Comparison of ENCODE assay signal across 9 cellular contexts in genomic region chr17:64384253-64385186, GRCh38. TPM values are rescaled to one million over a fixed set of nuclear protein-coding genes. Genes with fewer than 3 reads are reported as not detected.
A peak's percentile ranks its signal among the peaks of the same experiment; 100 is the strongest.
DNase-seq lines count a peak whose midpoint lies in the region; ATAC-seq, FAIRE-seq and TF ChIP-seq lines count a peak whose summit lies in the region.
"Had no signal": no experiment of that assay in that cellular context is flagged by ENCODE, and none has a peak within 500 bp of the region (broad histone marks: within the 10 kb centered on the region; RNA-seq: fewer than 3 reads in every experiment).

No MANE protein-coding gene starts in this region.

- BruUV-seq in endothelial cell of umbilical vein (replicated peaks; lab: Mats Ljungman, UMichigan): no TSS peak

- H3K9ac ChIP-seq in endothelial cell of umbilical vein (replicated peaks; ENCODE audit: extremely low read depth, insufficient read depth, low read length): peak overlapping the region; percentile 69

- POLR2A ChIA-PET in endothelial cell of umbilical vein (lab: Charles Lee): interaction anchor here (1.0 to 1.4 kb wide), 2 partner anchors 14 to 28 kb away, joined by 3 read pairs; no protein-coding TSS in a partner anchor

- no peak for TF ChIP-seq CTCF in Peyer's patch (IDR thresholded peaks at IDR 0.05)
- TF ChIP-seq CTCF in endothelial cell of umbilical vein (IDR thresholded peaks at IDR 0.05; ENCODE audit: extremely low read depth in 1 of 2, insufficient read depth in 1 of 2, low read depth in 1 of 2, low read length in 2 of 2): no peak
- no peak for TF ChIP-seq CTCF in psoas muscle (IDR thresholded peaks at IDR 0.05)

- DNase-seq in Caki2 (ENCODE audit: low read depth): peak; percentile 99
- DNase-seq in Peyer's patch: peak in 1 of 3 donors; percentile 33
- DNase-seq in endothelial cell of umbilical vein (ENCODE audit: low read depth, low spot score): peak; percentile 32
- no peak for DNase-seq in psoas muscle
- DNase-seq in cerebellar nuclear complex (lab: John Stamatoyannopoulos, UW): no peak
- DNase-seq in stimulated activated CD4-positive, alpha-beta T cell treated with anti-CD3 and anti-CD28 coated beads, Interleukin-4, amount 100 ng/mL, for 1 hour: no peak
- DNase-seq: NCI-H2107 had no signal

- ATAC-seq in psoas muscle (no peak), HG02970 (IDR thresholded peaks at IDR 0.05; ENCODE audit: low FRiP score, unreplicated experiment) (no peak), HG03135 (IDR thresholded peaks at IDR 0.05; ENCODE audit: unreplicated experiment) (no peak)

- H3K27ac ChIP-seq in Peyer's patch (peak overlapping the region in 3 of 4 donors; percentile 49 to 60 (median 52)), endothelial cell of umbilical vein (ENCODE audit: insufficient read depth, low read depth, low read length) (peak overlapping the region; percentile 98), psoas muscle (peak overlapping the region; percentile 18)

- no peaks in the 10 kb centered on the region for H3K9me1 ChIP-seq in endothelial cell of umbilical vein (replicated peaks; ENCODE audit: control insufficient read depth, extremely low read depth, insufficient read depth, low read length)

- 71 to 78% (median 75%) methylated on average over 7 of the region's 7 CpGs for WGBS in psoas muscle, 3 donors

- in situ Hi-C loops in Caki2 (cut with HindIII; ENCODE audit: low pct_unique_long_range_greater_than_20kb, low sequenced_read_pairs): no loop called here

- no peak overlapping the region for H2AFZ ChIP-seq in endothelial cell of umbilical vein (ENCODE audit: low read depth, low read length)

- TF ChIP-seq POLR2A in Peyer's patch (IDR thresholded peaks at IDR 0.05): no peak
- TF ChIP-seq POLR2A in endothelial cell of umbilical vein (IDR thresholded peaks at IDR 0.05; ENCODE audit: low read depth, low read length): peak; percentile 50

- dilution Hi-C loops in endothelial cell of umbilical vein (cut with MboI; ENCODE audit: extremely low pct_ligation_motif_present, low sequenced_read_pairs): no loop called here

- CTCF ChIA-PET in endothelial cell of umbilical vein (lab: Charles Lee): interaction anchor here (1.0 to 6.4 kb wide), 4 partner anchors 28 to 63 kb away, joined by 3 to 60 read pairs (median 11); no protein-coding TSS in a partner anchor

- peak overlapping the region; percentile 75 for H3K4me2 ChIP-seq in endothelial cell of umbilical vein (ENCODE audit: insufficient read depth, low read length)

- peaks cover 91% of the 10 kb centered on the region for H3K79me2 ChIP-seq in endothelial cell of umbilical vein (ENCODE audit: control insufficient read depth, insufficient read depth, low read length)

- peaks cover 0 to 9% (median 0%) of the 10 kb centered on the region in 4 donors for H3K4me1 ChIP-seq in Peyer's patch
- H3K4me1 ChIP-seq in endothelial cell of umbilical vein (ENCODE audit: control insufficient read depth, extremely low read depth, insufficient read depth, low read length): peaks cover 75% of the 10 kb centered on the region
- H3K4me1 ChIP-seq in psoas muscle: peaks cover 5% of the 10 kb centered on the region

- no peaks in the 10 kb centered on the region for H4K20me1 ChIP-seq in endothelial cell of umbilical vein (replicated peaks; ENCODE audit: control insufficient read depth, extremely low read depth, insufficient read depth, low read length)

- no peak overlapping the region for H3K4me3 ChIP-seq in Peyer's patch
- H3K4me3 ChIP-seq in endothelial cell of umbilical vein (replicated peaks in 1 of 3; ENCODE audit: insufficient read depth in 1 of 3, low read depth in 1 of 3, low read length in 3 of 3): peak overlapping the region in 2 of 3 experiments; percentile 8 to 27
- H3K4me3 ChIP-seq in psoas muscle: peak overlapping the region; percentile 59

- no peak for FAIRE-seq in endothelial cell of umbilical vein (lab: Jason Lieb, UNC)

- intact Hi-C loops in endothelial cell of umbilical vein (cut with micrococcal nuclease) (loop anchor here (1.0 kb wide), 2 partner anchors 7 to 28 kb away; no protein-coding TSS in a partner anchor), psoas muscle (cut with DNase I) (no loop called here)

- H3K9me3 ChIP-seq in Peyer's patch (no peaks in the 10 kb centered on the region), endothelial cell of umbilical vein (replicated peaks; ENCODE audit: control insufficient read depth, insufficient read depth, low read length) (no peaks in the 10 kb centered on the region), psoas muscle (no peaks in the 10 kb centered on the region)

- H3K36me3 ChIP-seq in Peyer's patch (no peaks in the 10 kb centered on the region), endothelial cell of umbilical vein (ENCODE audit: control insufficient read depth in 2 of 2, extremely low read depth in 1 of 2, insufficient read depth in 2 of 2, low read length in 2 of 2) (peaks cover 2 to 17% of the 10 kb centered on the region in 2 experiments), psoas muscle (ENCODE audit: insufficient read depth in 1 of 2, low read depth in 1 of 2) (no peaks in the 10 kb centered on the region)

- H3K27me3 ChIP-seq in Peyer's patch (no peaks in the 10 kb centered on the region), endothelial cell of umbilical vein (ENCODE audit: control insufficient read depth in 2 of 2, insufficient read depth in 2 of 2, low read length in 2 of 2) (no peaks in the 10 kb centered on the region), psoas muscle (ENCODE audit: insufficient read depth in 3 of 3, low read length in 2 of 3) (no peaks in the 10 kb centered on the region)

TF ChIP-seq in endothelial cell of umbilical vein, 7 proteins besides CTCF, POLR2A, EP300 and RAD21:
- TF ChIP-seq GATA2 (IDR thresholded peaks at IDR 0.05; ENCODE audit: insufficient read depth, insufficient read length, low read depth, low read length) (peak; percentile 26), POLR2AphosphoS5 (IDR thresholded peaks at IDR 0.05; ENCODE audit: insufficient read depth, low read depth, low read length) (no peak)

RNA-seq across cellular contexts. Expression of gene PECAM1, which starts 6.1 kb away (rescaled TPM):
- total RNA-seq in Caki2 (2014; rRNA removed; shearing (Covaris generic); ENCODE audit: low replicate concordance): not detected in 2 replicates
- total RNA-seq in Peyer's patch: 100 to 1,000 TPM in 1 of 4 donors, 10 to 100 TPM in 2, 1 to 10 TPM in 1; 8.1 to 140 (median 33.9) TPM
- total RNA-seq in endothelial cell of umbilical vein: 1,037 and 1,131 TPM in 2 replicates
- polyA plus RNA-seq in endothelial cell of umbilical vein: 621 and 832 TPM in 2 replicates
- 493 and 552 TPM in 2 replicates for polyA plus RNA-seq in endothelial cell of umbilical vein (2011; cell fraction: cytosol; rRNA removed)
- 383 and 504 TPM in 2 replicates for polyA plus RNA-seq in endothelial cell of umbilical vein (2011; cell fraction: nucleus; rRNA removed)
- 893 and 1,063 TPM in 2 replicates for polyA plus RNA-seq in endothelial cell of umbilical vein (2012)
- polyA minus RNA-seq in endothelial cell of umbilical vein: 4,612 and 5,290 TPM in 2 replicates
- not detected for polyA minus RNA-seq in endothelial cell of umbilical vein (2011; cell fraction: cytosol; rRNA and poly(A)+ RNA removed)
- polyA minus RNA-seq in endothelial cell of umbilical vein (2011; cell fraction: nucleus; rRNA and poly(A)+ RNA removed): 645 and 1,088 TPM in 2 replicates
- 100 to 1,000 TPM in 2 of 4 donors, 10 to 100 TPM in 2; 71.9 to 117 (median 105) TPM for total RNA-seq in psoas muscle
- polyA plus RNA-seq in psoas muscle: 10 to 100 TPM; 21.0 to 40.5 (median 29.6) TPM

Comparison
In these comparisons a context has a peak if more than half of its experiments do, and no peak if none do; other contexts are left out.
1. DNase-seq: peak in Caki2 (single experiment) and endothelial cell of umbilical vein (single experiment); none in psoas muscle (0 of 2), cerebellar nuclear complex (0 of 2) and stimulated activated CD4-positive, alpha-beta T cell treated with anti-CD3 and anti-CD28 coated beads, Interleukin-4, amount 100 ng/mL, for 1 hour (single experiment).
2. H3K27ac ChIP-seq: peak in every context shown above with its lines; median percentile 98 in endothelial cell of umbilical vein; 52 in Peyer's patch; 18 in psoas muscle.
3. H3K4me3 ChIP-seq: peak in endothelial cell of umbilical vein (2 of 3) and psoas muscle (single experiment); none in Peyer's patch (0 of 4).